Comparison of ENCODE assay signal across 8 cellular contexts in the genomic region with DNA sequence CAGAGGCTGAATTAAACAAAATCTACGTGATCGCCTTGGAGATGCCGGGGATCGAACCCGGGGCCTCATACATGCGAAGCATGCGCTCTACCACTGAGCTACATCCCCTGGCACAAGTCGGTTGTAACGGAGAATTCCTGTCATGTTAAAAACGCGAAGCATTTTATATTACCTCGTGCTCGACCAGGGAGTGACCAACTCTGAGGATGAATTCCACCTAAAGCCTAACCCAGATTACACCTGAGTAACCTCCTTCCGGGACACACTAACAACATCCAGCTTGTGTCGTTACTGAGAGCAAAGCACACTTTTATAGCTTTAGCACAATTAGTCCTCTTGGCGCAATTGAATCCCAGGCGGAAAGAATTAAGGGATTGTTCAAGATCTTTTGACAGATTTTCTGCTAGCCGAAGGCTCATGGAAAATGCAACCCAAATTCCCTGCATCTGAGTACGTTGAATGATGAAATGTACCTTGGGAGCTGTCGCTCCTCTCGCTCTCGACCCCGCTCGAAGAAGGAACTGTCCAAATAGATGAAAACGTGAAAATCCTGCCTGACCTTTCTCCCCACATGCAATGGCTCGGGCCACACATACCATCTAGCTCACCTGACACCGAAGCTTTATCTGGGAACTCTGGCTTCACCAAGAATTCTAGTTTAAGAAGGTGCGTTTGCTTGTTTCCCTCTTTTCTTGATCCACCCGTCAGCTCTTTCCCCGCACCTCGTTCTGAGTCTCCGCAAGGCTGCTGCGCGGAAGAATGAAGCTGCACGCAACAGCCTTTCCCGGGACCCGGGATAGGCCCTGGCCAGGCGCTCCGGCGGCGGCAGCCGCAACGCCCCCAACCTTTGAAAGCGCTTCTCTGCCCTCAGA.
A peak's percentile ranks its signal among the peaks of the same experiment; 100 is the strongest.
DNase-seq lines count a peak whose midpoint lies in the region; ATAC-seq, FAIRE-seq and TF ChIP-seq lines count a peak whose summit lies in the region.

No MANE protein-coding gene starts in this region.

- H3K36me3 Mint-ChIP-seq in activated T-cell treated with anti-CD3 and anti-CD28 coated beads, Interleukin-2, amount 50 U/mL, for 4 hours (ENCODE audit: insufficient read depth), result no peaks in the 10 kb centered on the region
- H3K36me3 Mint-ChIP-seq in glutamatergic neuron (ENCODE audit: unreplicated experiment), result peaks cover 4% of the 10 kb centered on the region

- DNase-seq in A673 (ENCODE audit: low spot score), result peak; percentile 83
- DNase-seq in GM12891 (ENCODE audit: insufficient read length, low spot score), result peak; percentile 30
- peak; percentile 79 to 89 for DNase-seq in NCI-H524 (lab: John Stamatoyannopoulos, UW)
- no peak for DNase-seq in activated T-cell treated with anti-CD3 and anti-CD28 coated beads, Interleukin-2, amount 50 U/mL, for 4 hours
- peak; percentile 67 for DNase-seq in glutamatergic neuron
- DNase-seq in stimulated activated CD4-positive, alpha-beta T cell treated with anti-CD3 and anti-CD28 coated beads, Interleukin-12 subunit alpha, Interleukin-12 subunit beta, amount 100 ng/mL, for 24 hours (ENCODE audit: low read depth in 2 of 2), result peak; percentile 54 to 66

- TF ChIP-seq CTCF in A673 (conservative IDR thresholded peaks at IDR 0.05; ENCODE audit: low read depth, low read length), result no peak
- TF ChIP-seq CTCF in glutamatergic neuron (IDR thresholded peaks at IDR 0.05; ENCODE audit: partially characterized antibody, unreplicated experiment), result no peak

- peak overlapping the region; percentile 54 for H3K4me3 ChIP-seq in A673 (ENCODE audit: low read depth, low read length, poor library complexity, severe bottlenecking)

- CTCF ChIA-PET in A673 (lab: Charles Lee), result interaction anchor here (0.9 kb wide), 1 partner anchor 12 kb away, joined by 3 read pairs; no protein-coding TSS in a partner anchor

- TF ChIP-seq POLR2A in GM12891 (IDR thresholded peaks at IDR 0.05; ENCODE audit: low read depth, low read length), result no peak

- peak overlapping the region; percentile 70 for H3K27ac Mint-ChIP-seq in glutamatergic neuron (ENCODE audit: unreplicated experiment)

- no peaks in the 10 kb centered on the region for H3K36me3 ChIP-seq in A673 (ENCODE audit: insufficient read depth, low read length, poor library complexity, severe bottlenecking)

- intact Hi-C loops in A673 (cut with micrococcal nuclease; ENCODE audit: unreplicated experiment), result no loop called here

- POLR2A ChIA-PET in A673 (lab: Charles Lee; ENCODE audit: low non-redundant PET), result interaction anchor here (0.7 kb wide), 1 partner anchor 271 kb away, joined by 3 read pairs; no protein-coding TSS in a partner anchor

- peak overlapping the region; percentile 49 for H3K4me3 Mint-ChIP-seq in activated T-cell treated with anti-CD3 and anti-CD28 coated beads, Interleukin-2, amount 50 U/mL, for 4 hours
- peak overlapping the region; percentile 91 for H3K4me3 Mint-ChIP-seq in glutamatergic neuron (ENCODE audit: unreplicated experiment)

- peak; percentile 50 to 65 for ATAC-seq in activated T-cell treated with anti-CD3 and anti-CD28 coated beads, Interleukin-2, amount 50 U/mL, for 4 hours
- ATAC-seq in GM21723 (IDR thresholded peaks at IDR 0.05; ENCODE audit: unreplicated experiment) (no peak), HG02938 (IDR thresholded peaks at IDR 0.05; ENCODE audit: unreplicated experiment) (no peak)

- H3K4me1 Mint-ChIP-seq in activated T-cell treated with anti-CD3 and anti-CD28 coated beads, Interleukin-2, amount 50 U/mL, for 4 hours (ENCODE audit: low read depth), result peaks cover 10% of the 10 kb centered on the region
- H3K4me1 Mint-ChIP-seq in glutamatergic neuron (ENCODE audit: low read depth, unreplicated experiment), result no peaks in the 10 kb centered on the region

- FAIRE-seq in GM12891 (lab: Jason Lieb, UNC), result peak; percentile 84

- H3K27me3 ChIP-seq in A673 (replicated peaks; ENCODE audit: insufficient read depth, low read depth, low read length, poor library complexity), result no peaks in the 10 kb centered on the region

- H3K4me1 ChIP-seq in A673 (ENCODE audit: insufficient read depth, low read length, poor library complexity, severe bottlenecking), result no peaks in the 10 kb centered on the region

- no peaks in the 10 kb centered on the region for H3K9me3 Mint-ChIP-seq in activated T-cell treated with anti-CD3 and anti-CD28 coated beads, Interleukin-2, amount 50 U/mL, for 4 hours
- H3K9me3 Mint-ChIP-seq in glutamatergic neuron (ENCODE audit: unreplicated experiment), result peaks cover 17% of the 10 kb centered on the region

- no peaks in the 10 kb centered on the region for H3K9me3 ChIP-seq in A673 (ENCODE audit: low read depth, low read length, poor library complexity, severe bottlenecking)

- no TSS peak for BruUV-seq in A673 (replicated peaks; lab: Mats Ljungman, UMichigan)

- peaks cover 64% of the 10 kb centered on the region for H3K27me3 Mint-ChIP-seq in activated T-cell treated with anti-CD3 and anti-CD28 coated beads, Interleukin-2, amount 50 U/mL, for 4 hours (ENCODE audit: low read depth)
- peaks cover 10% of the 10 kb centered on the region for H3K27me3 Mint-ChIP-seq in glutamatergic neuron (ENCODE audit: unreplicated experiment)

- no peak overlapping the region for H3K27ac ChIP-seq in A673 (ENCODE audit: low read depth, low read length, poor library complexity, severe bottlenecking)

TF ChIP-seq in GM12891, 5 proteins besides CTCF, POLR2A, EP300 and RAD21:
- no peak for TF ChIP-seq TAF1 (IDR thresholded peaks at IDR 0.05; ENCODE audit: low read depth, low read length)
- no peak for TF ChIP-seq SPI1 (IDR thresholded peaks at IDR 0.05; ENCODE audit: low read depth, low read length)
- TF ChIP-seq POU2F2 (IDR thresholded peaks at IDR 0.05; ENCODE audit: low read depth, low read length), result no peak

Comparison
In these comparisons a context has a peak if more than half of its experiments do, and no peak if none do; other contexts are left out.
1. ATAC-seq: peak in activated T-cell treated with anti-CD3 and anti-CD28 coated beads, Interleukin-2, amount 50 U/mL, for 4 hours (2 of 2); none in GM21723 (single experiment) and HG02938 (single experiment).